ENCODE assay signal across 10 cellular contexts in the genomic region with DNA sequence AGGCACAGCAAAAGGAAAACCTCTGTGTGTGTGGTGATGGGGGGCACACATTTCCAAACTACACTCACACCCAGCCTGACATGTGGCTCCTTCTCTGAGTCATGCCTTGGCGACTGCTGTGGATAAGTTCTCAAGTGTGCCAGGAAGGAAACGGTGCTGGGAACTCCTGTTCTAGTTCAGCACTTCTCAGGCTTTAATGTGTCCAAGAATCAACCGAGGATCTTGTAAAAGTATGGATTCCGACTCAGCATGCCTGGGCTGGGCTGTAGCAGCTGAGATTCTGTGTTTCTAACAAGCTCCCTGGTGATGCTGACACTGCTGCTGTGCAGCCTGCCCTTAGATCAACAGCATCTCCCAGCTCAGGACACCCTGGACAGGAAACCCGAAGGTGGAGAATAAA. TPM values are rescaled to one million over a fixed set of nuclear protein-coding genes. Genes with fewer than 3 reads are reported as not detected.
DNase-seq lines count a peak whose midpoint lies in the region; ATAC-seq, FAIRE-seq and TF ChIP-seq lines count a peak whose summit lies in the region.
"Had no signal": no experiment of that assay in that cellular context is flagged by ENCODE, and none has a peak within 500 bp of the region (broad histone marks: within the 10 kb centered on the region; RNA-seq: fewer than 3 reads in every experiment).

No MANE protein-coding gene starts in this region.

- H3K9me3 ChIP-seq in astrocyte (ENCODE audit: insufficient read depth, low read depth, low read length) (peaks cover 2% of the 10 kb centered on the region), right atrium auricular region (no peaks in the 10 kb centered on the region)

- no peak for ATAC-seq in GM23338
- ATAC-seq in GM19351 (IDR thresholded peaks at IDR 0.05; ENCODE audit: unreplicated experiment): no peak

- no peak overlapping the region for H3K4me3 Mint-ChIP-seq in GM23338
- no peak overlapping the region for H3K4me3 Mint-ChIP-seq in astrocyte (ENCODE audit: unreplicated experiment)

- H2AFZ ChIP-seq in GM23338 (0 out of 2 replicates have a peak overlapping the region, but pooled peaks have one; percentile 18), astrocyte (ENCODE audit: low read depth, low read length) (no peak overlapping the region)

- H3K4me1 Mint-ChIP-seq in GM23338: no peaks in the 10 kb centered on the region
- H3K4me1 Mint-ChIP-seq in astrocyte (ENCODE audit: low read depth, unreplicated experiment): peaks cover 8% of the 10 kb centered on the region

- H4K20me1 ChIP-seq in GM23338 (replicated peaks; ENCODE audit: insufficient read depth): no peaks in the 10 kb centered on the region
- H4K20me1 ChIP-seq in astrocyte (ENCODE audit: insufficient read depth, low read length): no peaks in the 10 kb centered on the region

- DNase-seq in GM23338 (ENCODE audit: low spot score) (no peak), astrocyte (ENCODE audit: low read depth) (peak; percentile 96), right atrium auricular region (ENCODE audit: low spot score) (peak; percentile 62), stromal cell of bone marrow (ENCODE audit: low read depth) (peak; percentile 93), SKM-1 (lab: John Stamatoyannopoulos, UW; ENCODE audit: unreplicated experiment) (no peak), NCI-H1694 (lab: John Stamatoyannopoulos, UW) (no peak), SIG-M5 (lab: John Stamatoyannopoulos, UW) (no peak)
- DNase-seq: SW 1271 had no signal

- H3K27ac ChIP-seq in GM23338 (ENCODE audit: low read depth) (no peak overlapping the region), astrocyte (ENCODE audit: low read depth, low read length) (peak overlapping the region; percentile 62), right atrium auricular region (no peak overlapping the region)

- H3K4me2 ChIP-seq in GM23338 (no peak overlapping the region), astrocyte (ENCODE audit: low read length) (peak overlapping the region; percentile 38)

- no peak for TF ChIP-seq CTCF in GM23338 (conservative IDR thresholded peaks at IDR 0.05; ENCODE audit: low read depth in 2 of 2)
- TF ChIP-seq CTCF in astrocyte (IDR thresholded peaks at IDR 0.05; ENCODE audit: insufficient read depth, low read depth, low read length): no peak
- TF ChIP-seq CTCF in right atrium auricular region (IDR thresholded peaks at IDR 0.05): no peak

- H3K36me3 ChIP-seq in GM23338 (ENCODE audit: insufficient read depth): no peaks in the 10 kb centered on the region
- H3K36me3 ChIP-seq in astrocyte (ENCODE audit: insufficient read depth, low read length): no peaks in the 10 kb centered on the region
- H3K36me3 ChIP-seq in right atrium auricular region: no peaks in the 10 kb centered on the region

- H3K9me3 Mint-ChIP-seq in GM23338 (no peaks in the 10 kb centered on the region), astrocyte (ENCODE audit: unreplicated experiment) (no peaks in the 10 kb centered on the region)
- H3K9me3 Mint-ChIP-seq: activated T-helper 2 cell treated with anti-CD3 and anti-CD28 coated beads, Interferon-gamma antibody, Interleukin-2, Interleukin-4, amounts not matched to agents 10 μg/mL and 5 μg/mL and 100 μg/mL, durations not matched to agents 14 hours and 24 hours and 36 hours had no signal

- H3K36me3 Mint-ChIP-seq in GM23338 (ENCODE audit: low read depth) (no peaks in the 10 kb centered on the region), astrocyte (ENCODE audit: low read depth, unreplicated experiment) (no peaks in the 10 kb centered on the region)

- FAIRE-seq in astrocyte (lab: Jason Lieb, UNC): peak; percentile 32

- H3K4me3 ChIP-seq in GM23338 (no peak overlapping the region), astrocyte (ENCODE audit: insufficient read depth, low read depth, low read length) (no peak overlapping the region), right atrium auricular region (no peak overlapping the region)

- no peaks in the 10 kb centered on the region for H3K9me2 ChIP-seq in GM23338 (ENCODE audit: insufficient read depth)

- peak overlapping the region; percentile 45 for H3K9ac ChIP-seq in astrocyte (ENCODE audit: low read length)

- no peaks in the 10 kb centered on the region for H3K4me1 ChIP-seq in GM23338 (ENCODE audit: insufficient read depth)
- peaks cover 10% of the 10 kb centered on the region for H3K4me1 ChIP-seq in astrocyte (ENCODE audit: insufficient read depth, low read length)
- H3K4me1 ChIP-seq in right atrium auricular region: no peaks in the 10 kb centered on the region

- no peaks in the 10 kb centered on the region for H3F3A ChIP-seq in GM23338 (replicated peaks; ENCODE audit: low read depth)

- H3K27me3 ChIP-seq in GM23338 (ENCODE audit: insufficient read depth): no peaks in the 10 kb centered on the region
- H3K27me3 ChIP-seq in astrocyte (ENCODE audit: insufficient read depth, low read length): peaks cover 7% of the 10 kb centered on the region
- no peaks in the 10 kb centered on the region for H3K27me3 ChIP-seq in right atrium auricular region

- H3K27me3 Mint-ChIP-seq in GM23338 (ENCODE audit: insufficient read depth, low read depth, poor library complexity): peaks cover 6% of the 10 kb centered on the region
- peaks cover 25% of the 10 kb centered on the region for H3K27me3 Mint-ChIP-seq in astrocyte (ENCODE audit: low read depth, unreplicated experiment)

- H3K79me2 ChIP-seq in GM23338 (replicated peaks; ENCODE audit: insufficient read depth) (no peaks in the 10 kb centered on the region), astrocyte (ENCODE audit: insufficient read depth, low read length) (no peaks in the 10 kb centered on the region)

- no peak overlapping the region for H3K27ac Mint-ChIP-seq in GM23338
- no peak overlapping the region for H3K27ac Mint-ChIP-seq in astrocyte (ENCODE audit: unreplicated experiment)
- H3K27ac Mint-ChIP-seq: activated T-helper 2 cell treated with anti-CD3 and anti-CD28 coated beads, Interferon-gamma antibody, Interleukin-2, Interleukin-4, amounts not matched to agents 10 μg/mL and 5 μg/mL and 100 μg/mL, durations not matched to agents 14 hours and 24 hours and 36 hours had no signal

TF ChIP-seq in GM23338, 12 proteins besides CTCF, POLR2A, EP300 and RAD21 (continues in another document):
- TF ChIP-seq, protein P1, sequence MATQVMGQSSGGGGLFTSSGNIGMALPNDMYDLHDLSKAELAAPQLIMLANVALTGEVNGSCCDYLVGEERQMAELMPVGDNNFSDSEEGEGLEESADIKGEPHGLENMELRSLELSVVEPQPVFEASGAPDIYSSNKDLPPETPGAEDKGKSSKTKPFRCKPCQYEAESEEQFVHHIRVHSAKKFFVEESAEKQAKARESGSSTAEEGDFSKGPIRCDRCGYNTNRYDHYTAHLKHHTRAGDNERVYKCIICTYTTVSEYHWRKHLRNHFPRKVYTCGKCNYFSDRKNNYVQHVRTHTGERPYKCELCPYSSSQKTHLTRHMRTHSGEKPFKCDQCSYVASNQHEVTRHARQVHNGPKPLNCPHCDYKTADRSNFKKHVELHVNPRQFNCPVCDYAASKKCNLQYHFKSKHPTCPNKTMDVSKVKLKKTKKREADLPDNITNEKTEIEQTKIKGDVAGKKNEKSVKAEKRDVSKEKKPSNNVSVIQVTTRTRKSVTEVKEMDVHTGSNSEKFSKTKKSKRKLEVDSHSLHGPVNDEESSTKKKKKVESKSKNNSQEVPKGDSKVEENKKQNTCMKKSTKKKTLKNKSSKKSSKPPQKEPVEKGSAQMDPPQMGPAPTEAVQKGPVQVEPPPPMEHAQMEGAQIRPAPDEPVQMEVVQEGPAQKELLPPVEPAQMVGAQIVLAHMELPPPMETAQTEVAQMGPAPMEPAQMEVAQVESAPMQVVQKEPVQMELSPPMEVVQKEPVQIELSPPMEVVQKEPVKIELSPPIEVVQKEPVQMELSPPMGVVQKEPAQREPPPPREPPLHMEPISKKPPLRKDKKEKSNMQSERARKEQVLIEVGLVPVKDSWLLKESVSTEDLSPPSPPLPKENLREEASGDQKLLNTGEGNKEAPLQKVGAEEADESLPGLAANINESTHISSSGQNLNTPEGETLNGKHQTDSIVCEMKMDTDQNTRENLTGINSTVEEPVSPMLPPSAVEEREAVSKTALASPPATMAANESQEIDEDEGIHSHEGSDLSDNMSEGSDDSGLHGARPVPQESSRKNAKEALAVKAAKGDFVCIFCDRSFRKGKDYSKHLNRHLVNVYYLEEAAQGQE (IDR thresholded peaks at IDR 0.05; ENCODE audit: unreplicated experiment): no peak
- no peak for TF ChIP-seq ETS1 (IDR thresholded peaks at IDR 0.05)
- no peak for TF ChIP-seq JUNB (IDR thresholded peaks at IDR 0.05; ENCODE audit: unreplicated experiment)
- TF ChIP-seq NANOG (IDR thresholded peaks at IDR 0.05; ENCODE audit: borderline replicate concordance): no peak
- no peak for TF ChIP-seq POLR2AphosphoS5 (IDR thresholded peaks at IDR 0.05; ENCODE audit: low read depth)
- TF ChIP-seq STAT1 (IDR thresholded peaks at IDR 0.05; ENCODE audit: unreplicated experiment): no peak
- TF ChIP-seq EZH2 (IDR thresholded peaks at IDR 0.05; ENCODE audit: low read depth, unreplicated experiment): no peak

RNA-seq across cellular contexts. Expression of gene CLNK, which starts 20.2 kb away (rescaled TPM):
- not detected in 2 replicates for total RNA-seq in GM23338 (2014; rRNA removed; shearing (Covaris generic))
- not detected in 2 replicates for polyA plus RNA-seq in GM23338 (2016; fragmentation: Nextera tagmentation; extraction: Ambion mirVana)
- total RNA-seq in astrocyte (not detected in 2 replicates), right atrium auricular region (not detected)

Comparison
In these comparisons a context has a peak if more than half of its experiments do, and no peak if none do; other contexts are left out.
1. DNase-seq: peak in astrocyte (single experiment), right atrium auricular region (single experiment) and stromal cell of bone marrow (single experiment); none in GM23338 (single experiment), SKM-1 (single experiment), NCI-H1694 (single experiment) and SIG-M5 (single experiment).